Comparison of ENCODE assay signal across 1 cellular context in genomic region chr1:147241955-147242448, GRCh38.
A peak's percentile ranks its signal among the peaks of the same experiment; 100 is the strongest.
TF ChIP-seq lines count a peak whose summit lies in the region.

No MANE protein-coding gene starts in this region.

TF ChIP-seq in endothelial cell of umbilical vein, 7 proteins besides CTCF, POLR2A, EP300 and RAD21:
- peak; percentile 41 for TF ChIP-seq GATA2 (IDR thresholded peaks at IDR 0.05; ENCODE audit: insufficient read depth, insufficient read length, low read depth, low read length)
- TF ChIP-seq FOS (IDR thresholded peaks at IDR 0.05; ENCODE audit: borderline replicate concordance, insufficient read depth, low read length): no peak
